Comparison of ENCODE assay signal across 8 cellular contexts in the genomic region with DNA sequence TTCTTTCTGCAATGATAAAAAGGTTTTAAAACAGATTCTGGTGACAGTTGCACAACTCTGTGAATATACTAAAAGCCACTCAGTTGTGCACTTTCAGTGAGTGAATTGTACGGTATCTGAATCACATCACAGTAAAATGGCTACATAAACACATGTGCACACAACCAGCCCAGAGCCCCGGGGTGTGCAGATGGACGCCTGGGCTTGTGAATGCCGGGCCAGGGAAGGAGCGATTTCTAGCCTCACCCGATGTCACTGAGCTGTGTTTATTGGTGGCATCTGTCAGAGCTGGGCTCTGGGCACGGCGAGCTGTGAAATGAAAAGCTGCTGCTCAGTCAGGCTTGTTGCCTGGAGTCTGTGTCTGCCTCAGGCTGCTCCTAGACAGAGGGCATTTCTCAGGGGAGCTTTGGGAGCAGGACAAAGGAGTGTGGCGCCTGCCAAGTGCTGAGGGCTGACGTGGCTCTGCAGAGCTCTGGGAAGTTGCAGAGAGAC. TPM values are rescaled to one million over a fixed set of nuclear protein-coding genes. Genes with fewer than 3 reads are reported as not detected.
DNase-seq lines count a peak whose midpoint lies in the region; ATAC-seq and TF ChIP-seq lines count a peak whose summit lies in the region.

No MANE protein-coding gene starts in this region.

- H3K27me3 ChIP-seq in SJSA1 (replicated peaks): no peaks in the 10 kb centered on the region
- H3K27me3 ChIP-seq in rectal smooth muscle tissue (ENCODE audit: control insufficient read depth, insufficient read depth, low read length): no peaks in the 10 kb centered on the region

- H3K4me3 Mint-ChIP-seq in stimulated activated naive CD8-positive, alpha-beta T cell treated with anti-CD3 and anti-CD28 coated beads, Interleukin-15, amount 100 ng/mL, for 72 hours: no peak overlapping the region
- H3K4me3 Mint-ChIP-seq in activated T-helper 1 cell treated with anti-CD3 and anti-CD28 coated beads, Interleukin-12 subunit alpha, Interleukin-12 subunit beta, Interleukin-2, Interleukin-4 antibody, amounts not matched to agents 30 ng/mL and 10 ng/mL and 1 ng/mL, durations not matched to agents 14 hours and 24 hours and 36 hours: no peak overlapping the region

- no peak overlapping the region for H3K27ac Mint-ChIP-seq in stimulated activated naive CD8-positive, alpha-beta T cell treated with anti-CD3 and anti-CD28 coated beads, Interleukin-15, amount 100 ng/mL, for 72 hours
- H3K27ac Mint-ChIP-seq in activated T-helper 1 cell treated with anti-CD3 and anti-CD28 coated beads, Interleukin-12 subunit alpha, Interleukin-12 subunit beta, Interleukin-2, Interleukin-4 antibody, amounts not matched to agents 30 ng/mL and 10 ng/mL and 1 ng/mL, durations not matched to agents 14 hours and 24 hours and 36 hours: no peak overlapping the region

- intact Hi-C loops in mucosa of descending colon (cut with DNase I, micrococcal nuclease): no loop called here
- intact Hi-C loops in activated T-helper 1 cell treated with anti-CD3 and anti-CD28 coated beads, Interleukin-12 subunit alpha, Interleukin-12 subunit beta, Interleukin-2, Interleukin-4 antibody, amounts not matched to agents 30 ng/mL and 10 ng/mL and 1 ng/mL, durations not matched to agents 14 hours and 24 hours and 36 hours (cut with micrococcal nuclease): no loop called here

- no peaks in the 10 kb centered on the region for H3K9me3 Mint-ChIP-seq in stimulated activated naive CD8-positive, alpha-beta T cell treated with anti-CD3 and anti-CD28 coated beads, Interleukin-15, amount 100 ng/mL, for 72 hours
- no peaks in the 10 kb centered on the region for H3K9me3 Mint-ChIP-seq in activated T-helper 1 cell treated with anti-CD3 and anti-CD28 coated beads, Interleukin-12 subunit alpha, Interleukin-12 subunit beta, Interleukin-2, Interleukin-4 antibody, amounts not matched to agents 30 ng/mL and 10 ng/mL and 1 ng/mL, durations not matched to agents 14 hours and 24 hours and 36 hours

- H3K4me3 ChIP-seq in SJSA1: no peak overlapping the region
- no peak overlapping the region for H3K4me3 ChIP-seq in rectal smooth muscle tissue (ENCODE audit: low read length)
- no peak overlapping the region for H3K4me3 ChIP-seq in mucosa of descending colon

- no peak overlapping the region for H3K9ac ChIP-seq in rectal smooth muscle tissue (ENCODE audit: low read length)

- no peak for TF ChIP-seq CTCF in mucosa of descending colon (IDR thresholded peaks at IDR 0.05)

- H3K36me3 Mint-ChIP-seq in activated T-helper 1 cell treated with anti-CD3 and anti-CD28 coated beads, Interleukin-12 subunit alpha, Interleukin-12 subunit beta, Interleukin-2, Interleukin-4 antibody, amounts not matched to agents 30 ng/mL and 10 ng/mL and 1 ng/mL, durations not matched to agents 14 hours and 24 hours and 36 hours (ENCODE audit: low read depth): peaks cover under 1% of the 10 kb centered on the region

- H3K4me1 ChIP-seq in SJSA1 (replicated peaks) (peaks cover 58% of the 10 kb centered on the region), rectal smooth muscle tissue (ENCODE audit: control insufficient read depth, insufficient read depth, low read length) (peaks cover 18% of the 10 kb centered on the region), mucosa of descending colon (ENCODE audit: low read depth) (no peaks in the 10 kb centered on the region)

- H3K9me3 ChIP-seq in SJSA1 (replicated peaks): no peaks in the 10 kb centered on the region
- no peaks in the 10 kb centered on the region for H3K9me3 ChIP-seq in mucosa of descending colon

- no peak for ATAC-seq in mucosa of descending colon
- ATAC-seq in stimulated activated naive CD8-positive, alpha-beta T cell treated with anti-CD3 and anti-CD28 coated beads, Interleukin-15, amount 100 ng/mL, for 72 hours: no peak

- peaks cover 6% of the 10 kb centered on the region for H3K4me1 Mint-ChIP-seq in stimulated activated naive CD8-positive, alpha-beta T cell treated with anti-CD3 and anti-CD28 coated beads, Interleukin-15, amount 100 ng/mL, for 72 hours
- no peaks in the 10 kb centered on the region for H3K4me1 Mint-ChIP-seq in activated T-helper 1 cell treated with anti-CD3 and anti-CD28 coated beads, Interleukin-12 subunit alpha, Interleukin-12 subunit beta, Interleukin-2, Interleukin-4 antibody, amounts not matched to agents 30 ng/mL and 10 ng/mL and 1 ng/mL, durations not matched to agents 14 hours and 24 hours and 36 hours (ENCODE audit: low read depth)

- peak overlapping the region; percentile 35; the same call in 1 of the 2 replicates for H3K27ac ChIP-seq in SJSA1
- H3K27ac ChIP-seq in rectal smooth muscle tissue (ENCODE audit: low read depth, low read length): peak overlapping the region; percentile 76

- peak; percentile 92 for DNase-seq in DMS 273 (lab: John Stamatoyannopoulos, UW; ENCODE audit: unreplicated experiment)
- peak; percentile 50 to 70 for DNase-seq in SJSA1 (ENCODE audit: low read depth in 1 of 2, low spot score in 2 of 2)
- peak; percentile 71 for DNase-seq in globus pallidus (ENCODE audit: low spot score)
- no peak for DNase-seq in mucosa of descending colon
- no peak for DNase-seq in stimulated activated naive CD8-positive, alpha-beta T cell treated with anti-CD3 and anti-CD28 coated beads, Interleukin-15, amount 100 ng/mL, for 72 hours
- DNase-seq in NCI-H526 treated with DMSO at 0.1 percent for 48 hours (lab: John Stamatoyannopoulos, UW): no peak
- no peak for DNase-seq in activated T-helper 1 cell treated with anti-CD3 and anti-CD28 coated beads, Interleukin-12 subunit alpha, Interleukin-12 subunit beta, Interleukin-2, Interleukin-4 antibody, amounts not matched to agents 30 ng/mL and 10 ng/mL and 1 ng/mL, durations not matched to agents 14 hours and 24 hours and 36 hours (ENCODE audit: low spot score)

- H3K27me3 Mint-ChIP-seq in stimulated activated naive CD8-positive, alpha-beta T cell treated with anti-CD3 and anti-CD28 coated beads, Interleukin-15, amount 100 ng/mL, for 72 hours: no peaks in the 10 kb centered on the region
- no peaks in the 10 kb centered on the region for H3K27me3 Mint-ChIP-seq in activated T-helper 1 cell treated with anti-CD3 and anti-CD28 coated beads, Interleukin-12 subunit alpha, Interleukin-12 subunit beta, Interleukin-2, Interleukin-4 antibody, amounts not matched to agents 30 ng/mL and 10 ng/mL and 1 ng/mL, durations not matched to agents 14 hours and 24 hours and 36 hours (ENCODE audit: insufficient read depth)

- H3K36me3 ChIP-seq in SJSA1 (peaks cover 12% of the 10 kb centered on the region), rectal smooth muscle tissue (ENCODE audit: control insufficient read depth, insufficient read depth, low read length) (no peaks in the 10 kb centered on the region), mucosa of descending colon (ENCODE audit: low read depth) (no peaks in the 10 kb centered on the region)

RNA-seq across cellular contexts. Expression of a gene that starts 25.9 kb away (rescaled TPM):
- 1.6 and 4.0 TPM in 2 replicates for total RNA-seq in SJSA1 (2014; rRNA removed; shearing (Covaris generic))
- 10 to 100 TPM; 45.5 to 86.7 (median 83.2) TPM for total RNA-seq in mucosa of descending colon
- 111 and 112 TPM in 2 replicates for total RNA-seq in activated T-helper 1 cell treated with anti-CD3 and anti-CD28 coated beads, Interleukin-12 subunit alpha, Interleukin-12 subunit beta, Interleukin-2, Interleukin-4 antibody, amounts not matched to agents 30 ng/mL and 10 ng/mL and 1 ng/mL, durations not matched to agents 14 hours and 24 hours and 36 hours

RNA-seq across cellular contexts. Expression of a gene that starts 36.2 kb away (rescaled TPM):
- 1.3 and 1.7 TPM in 2 replicates for total RNA-seq in SJSA1 (2014; rRNA removed; shearing (Covaris generic))
- 10 to 100 TPM; 23.8 to 38.3 (median 27.5) TPM for total RNA-seq in mucosa of descending colon
- 32.0 and 33.0 TPM in 2 replicates for total RNA-seq in activated T-helper 1 cell treated with anti-CD3 and anti-CD28 coated beads, Interleukin-12 subunit alpha, Interleukin-12 subunit beta, Interleukin-2, Interleukin-4 antibody, amounts not matched to agents 30 ng/mL and 10 ng/mL and 1 ng/mL, durations not matched to agents 14 hours and 24 hours and 36 hours

RNA-seq across cellular contexts. Expression of a gene that starts 55.0 kb away (rescaled TPM):
- 6.5 and 14.0 TPM in 2 replicates for total RNA-seq in SJSA1 (2014; rRNA removed; shearing (Covaris generic))
- 10 to 100 TPM in 1 of 3 donors, 1 to 10 TPM in 2; 6.0 to 10.3 (median 6.4) TPM for total RNA-seq in mucosa of descending colon
- total RNA-seq in activated T-helper 1 cell treated with anti-CD3 and anti-CD28 coated beads, Interleukin-12 subunit alpha, Interleukin-12 subunit beta, Interleukin-2, Interleukin-4 antibody, amounts not matched to agents 30 ng/mL and 10 ng/mL and 1 ng/mL, durations not matched to agents 14 hours and 24 hours and 36 hours: 17.5 and 18.3 TPM in 2 replicates

Comparison
In these comparisons a context has a peak if more than half of its experiments do, and no peak if none do; other contexts are left out.
1. DNase-seq: peak in DMS 273 (single experiment), SJSA1 (2 of 2) and globus pallidus (single experiment); none in mucosa of descending colon (0 of 3), stimulated activated naive CD8-positive, alpha-beta T cell treated with anti-CD3 and anti-CD28 coated beads, Interleukin-15, amount 100 ng/mL, for 72 hours (0 of 2), NCI-H526 treated with DMSO at 0.1 percent for 48 hours (single experiment) and activated T-helper 1 cell treated with anti-CD3 and anti-CD28 coated beads, Interleukin-12 subunit alpha, Interleukin-12 subunit beta, Interleukin-2, Interleukin-4 antibody, amounts not matched to agents 30 ng/mL and 10 ng/mL and 1 ng/mL, durations not matched to agents 14 hours and 24 hours and 36 hours (single experiment).